3 cellular contexts compared by ENCODE assay signal in genomic region chr13:112346899-112347229, GRCh38.
A peak's percentile ranks its signal among the peaks of the same experiment; 100 is the strongest.
TF ChIP-seq lines count a peak whose summit lies in the region.

No MANE protein-coding gene starts in this region.

TF ChIP-seq in HCT116, 20 proteins besides CTCF, POLR2A, EP300 and RAD21:
- TF ChIP-seq EZH2phosphoT487 (IDR thresholded peaks at IDR 0.05; ENCODE audit: borderline replicate concordance), result 0 out of 2 replicates have a peak, but pooled peaks have one; percentile 27
- no peak for TF ChIP-seq ZNF274 (IDR thresholded peaks at IDR 0.05; ENCODE audit: low read depth, low read length)

TF ChIP-seq in H1, 55 proteins besides CTCF, POLR2A, EP300 and RAD21:
- TF ChIP-seq SRF (IDR thresholded peaks at IDR 0.05; ENCODE audit: low read depth, low read length) (no peak), NANOG (IDR thresholded peaks at IDR 0.05; ENCODE audit: insufficient read depth, low read depth, low read length, poor library complexity, severe bottlenecking) (peak; percentile 87), YY1 (IDR thresholded peaks at IDR 0.05; ENCODE audit: low read depth, low read length) (0 out of 2 replicates have a peak, but pooled peaks have one; percentile 20), SIX5 (IDR thresholded peaks at IDR 0.05; ENCODE audit: low read depth, low read length) (no peak)

TF ChIP-seq in SK-N-SH treated with all-trans-retinoic acid at 6 μM for 48 hours, 23 proteins besides CTCF, POLR2A, EP300 and RAD21:
- TF ChIP-seq ZFP30 (CRISPR knock-in tag; IDR thresholded peaks at IDR 0.05), result no peak
- no peak for TF ChIP-seq ARNTL (CRISPR knock-in tag; IDR thresholded peaks at IDR 0.05; ENCODE audit: borderline replicate concordance, low read depth)
- TF ChIP-seq TCF4 (CRISPR knock-in tag; IDR thresholded peaks at IDR 0.05; ENCODE audit: borderline replicate concordance), result no peak
- no peak for TF ChIP-seq CSRNP3 (CRISPR knock-in tag; IDR thresholded peaks at IDR 0.05)
- no peak for TF ChIP-seq TOX (CRISPR knock-in tag; IDR thresholded peaks at IDR 0.05; ENCODE audit: borderline replicate concordance)
- no peak for TF ChIP-seq ESRRG (CRISPR knock-in tag; IDR thresholded peaks at IDR 0.05)
- TF ChIP-seq PPARA (CRISPR knock-in tag; IDR thresholded peaks at IDR 0.05; ENCODE audit: borderline replicate concordance), result no peak
- TF ChIP-seq, protein P1, sequence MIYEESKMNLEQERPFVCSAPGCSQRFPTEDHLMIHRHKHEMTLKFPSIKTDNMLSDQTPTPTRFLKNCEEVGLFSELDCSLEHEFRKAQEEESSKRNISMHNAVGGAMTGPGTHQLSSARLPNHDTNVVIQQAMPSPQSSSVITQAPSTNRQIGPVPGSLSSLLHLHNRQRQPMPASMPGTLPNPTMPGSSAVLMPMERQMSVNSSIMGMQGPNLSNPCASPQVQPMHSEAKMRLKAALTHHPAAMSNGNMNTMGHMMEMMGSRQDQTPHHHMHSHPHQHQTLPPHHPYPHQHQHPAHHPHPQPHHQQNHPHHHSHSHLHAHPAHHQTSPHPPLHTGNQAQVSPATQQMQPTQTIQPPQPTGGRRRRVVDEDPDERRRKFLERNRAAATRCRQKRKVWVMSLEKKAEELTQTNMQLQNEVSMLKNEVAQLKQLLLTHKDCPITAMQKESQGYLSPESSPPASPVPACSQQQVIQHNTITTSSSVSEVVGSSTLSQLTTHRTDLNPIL (CRISPR knock-in tag; IDR thresholded peaks at IDR 0.05; ENCODE audit: low read depth), result no peak
- TF ChIP-seq CSDC2 (CRISPR knock-in tag; IDR thresholded peaks at IDR 0.05), result no peak
- no peak for TF ChIP-seq OSR1 (CRISPR knock-in tag; IDR thresholded peaks at IDR 0.05)
- no peak for TF ChIP-seq ISL1 (CRISPR knock-in tag; IDR thresholded peaks at IDR 0.05)
- TF ChIP-seq BACH2 (CRISPR knock-in tag; IDR thresholded peaks at IDR 0.05; ENCODE audit: borderline replicate concordance), result no peak
- no peak for TF ChIP-seq ZNF70 (CRISPR knock-in tag; IDR thresholded peaks at IDR 0.05)
- TF ChIP-seq SNAI2 (CRISPR knock-in tag; IDR thresholded peaks at IDR 0.05), result no peak
- TF ChIP-seq PATZ1 (CRISPR knock-in tag; IDR thresholded peaks at IDR 0.05; ENCODE audit: borderline replicate concordance), result no peak
- no peak for TF ChIP-seq RARB (CRISPR knock-in tag; IDR thresholded peaks at IDR 0.05)
- TF ChIP-seq ZFP3 (CRISPR knock-in tag; IDR thresholded peaks at IDR 0.05), result no peak
